In the genomic region with DNA sequence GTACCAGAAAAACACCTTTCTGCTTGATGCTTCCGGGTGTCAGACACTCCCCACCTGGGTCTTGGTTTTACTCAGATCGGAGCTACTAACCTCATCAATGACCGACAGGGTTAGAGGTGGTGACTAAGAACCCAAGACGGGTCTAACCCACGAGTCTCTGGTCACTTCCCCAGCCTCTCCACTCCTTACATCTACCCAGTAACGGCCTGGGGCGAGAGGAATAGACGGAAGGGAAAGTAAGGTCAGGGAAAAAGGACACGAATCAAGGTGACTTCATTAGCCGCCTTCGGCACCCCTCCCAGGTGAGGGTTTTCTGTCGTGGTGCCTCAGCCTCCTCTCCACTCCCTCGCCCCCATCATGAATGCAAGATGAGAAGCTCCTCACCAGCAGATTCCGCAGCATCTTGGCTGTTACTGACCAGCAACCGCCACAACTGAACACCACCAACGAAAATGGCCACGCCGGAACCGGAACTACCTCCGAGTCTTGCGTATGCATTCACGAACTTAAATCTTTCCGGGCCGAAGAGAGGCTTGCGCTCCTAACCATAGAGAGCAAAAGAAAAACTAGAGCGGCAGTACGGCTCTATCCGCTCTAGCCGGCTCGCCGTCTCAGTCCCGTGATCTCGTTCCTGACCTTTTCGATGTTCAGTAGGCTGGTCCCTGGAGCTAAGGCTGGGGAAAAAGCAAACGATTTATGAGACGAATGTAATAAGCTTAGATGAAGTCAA, we compare ENCODE assay signal across 8 cellular contexts. TPM values are rescaled to one million over a fixed set of nuclear protein-coding genes. Genes with fewer than 3 reads are reported as not detected.
DNase-seq lines count a peak whose midpoint lies in the region; ATAC-seq and TF ChIP-seq lines count a peak whose summit lies in the region.

COX7A2 (minus strand) TSS at position 469 of the 730 bp plus-strand sequence; CDS start at position 402, 67 bp downstream.

- intact Hi-C loops in activated CD4-positive, alpha-beta T cell treated with anti-CD3 and anti-CD28 coated beads, Interleukin-2, amount 10 ng/mL, durations not matched to agents 24 days and 14 days (cut with micrococcal nuclease), result loop anchor here (1.0 to 2.0 kb wide), 4 partner anchors 26 to 1721 kb away; partner anchors contain the start of gene TMEM30A
- intact Hi-C loops in colonic mucosa (cut with DNase I), result no loop called here

- H3K9me3 Mint-ChIP-seq in activated CD4-positive, alpha-beta T cell treated with anti-CD3 and anti-CD28 coated beads, Interleukin-2, amount 10 ng/mL, durations not matched to agents 24 days and 14 days, result peaks cover 4% of the 10 kb centered on the region

- CTCF ChIA-PET in BJ (lab: Yijun Ruan, JAX), result interaction anchor here (0.9 to 1.3 kb wide), 8 partner anchors 10 to 368 kb away, joined by 3 to 4 read pairs (median 3); no protein-coding TSS in a partner anchor

- H3K27ac ChIP-seq in colonic mucosa, result peak within 1 kb of the TSS; percentile 91

- H3K4me3 ChIP-seq in BJ (ENCODE audit: low read depth, low read length) (peak within 1 kb of the TSS; percentile 68), colonic mucosa (peak within 1 kb of the TSS; percentile 56)

- peaks cover 15% of the 10 kb centered on the region for H3K27me3 Mint-ChIP-seq in activated CD4-positive, alpha-beta T cell treated with anti-CD3 and anti-CD28 coated beads, Interleukin-2, amount 10 ng/mL, durations not matched to agents 24 days and 14 days

- H3K9me3 ChIP-seq in colonic mucosa, result no peaks in the 10 kb centered on the region

- peaks cover 27% of the 10 kb centered on the region for H3K36me3 Mint-ChIP-seq in activated CD4-positive, alpha-beta T cell treated with anti-CD3 and anti-CD28 coated beads, Interleukin-2, amount 10 ng/mL, durations not matched to agents 24 days and 14 days (ENCODE audit: low read depth)

- H3K36me3 ChIP-seq in BJ (ENCODE audit: control insufficient read depth, insufficient read depth, low read length) (peaks cover 4% of the 10 kb centered on the region), colonic mucosa (no peaks in the 10 kb centered on the region)

- H3K4me1 Mint-ChIP-seq in activated CD4-positive, alpha-beta T cell treated with anti-CD3 and anti-CD28 coated beads, Interleukin-2, amount 10 ng/mL, durations not matched to agents 24 days and 14 days, result peaks cover 24% of the 10 kb centered on the region

- no peaks in the 10 kb centered on the region for H3K4me1 ChIP-seq in colonic mucosa

- TF ChIP-seq CTCF in BJ (IDR thresholded peaks at IDR 0.05; ENCODE audit: insufficient read depth, low read depth, low read length), result no peak
- TF ChIP-seq CTCF in colonic mucosa (IDR thresholded peaks at IDR 0.05), result no peak

- H3K9ac ChIP-seq in colonic mucosa (ENCODE audit: low read depth in 2 of 2, low read length in 2 of 2), result peak within 1 kb of the TSS; percentile 82 to 99

- peak within 1 kb of the TSS; percentile 94 for H3K4me3 Mint-ChIP-seq in activated CD4-positive, alpha-beta T cell treated with anti-CD3 and anti-CD28 coated beads, Interleukin-2, amount 10 ng/mL, durations not matched to agents 24 days and 14 days

- POLR2A ChIA-PET in BJ (lab: Charles Lee), result interaction anchor here (0.6 to 0.7 kb wide), 2 partner anchors 25 to 1370 kb away, joined by 3 to 4 read pairs; no protein-coding TSS in a partner anchor

- no peaks in the 10 kb centered on the region for H3K27me3 ChIP-seq in BJ (ENCODE audit: control insufficient read depth, insufficient read depth, low read length)
- H3K27me3 ChIP-seq in colonic mucosa, result no peaks in the 10 kb centered on the region

- ATAC-seq in GM19324 (IDR thresholded peaks at IDR 0.05; ENCODE audit: low FRiP score, unreplicated experiment) (peak; percentile 97), HG03469 (IDR thresholded peaks at IDR 0.05; ENCODE audit: unreplicated experiment) (peak; percentile 97)

- H3K27ac Mint-ChIP-seq in activated CD4-positive, alpha-beta T cell treated with anti-CD3 and anti-CD28 coated beads, Interleukin-2, amount 10 ng/mL, durations not matched to agents 24 days and 14 days, result peak within 1 kb of the TSS; percentile 95

- DNase-seq in BJ (ENCODE audit: low read depth) (peak; percentile 96), NCI-H526 treated with DMSO at 0.1 percent for 48 hours (lab: John Stamatoyannopoulos, UW) (peak; percentile 98), colonic mucosa (peak; percentile 94), kidney tubule cell (ENCODE audit: low spot score) (peak; percentile 98)
- DNase-seq in activated CD4-positive, alpha-beta T cell treated with anti-CD3 and anti-CD28 coated beads, Interleukin-2, amount 10 ng/mL, durations not matched to agents 24 days and 14 days, result peak; percentile 96
- peak; percentile 53 to 78 (median 70) for DNase-seq in stimulated activated CD4-positive, alpha-beta T cell treated with anti-CD3 and anti-CD28 coated beads, Interleukin-1b, Interleukin-23, amount 100 ng/mL, for 24 hours (ENCODE audit: low read depth in 4 of 4, low spot score in 1 of 4)

RNA-seq across cellular contexts. Expression of gene COX7A2, which starts in this region (rescaled TPM):
- 133 and 214 TPM in 2 replicates for polyA plus RNA-seq in BJ (2011; rRNA removed)
- 16.5 and 24.3 TPM in 2 replicates for polyA minus RNA-seq in BJ (2011; rRNA and poly(A)+ RNA removed)
- 490 and 538 TPM in 2 replicates for total RNA-seq in activated CD4-positive, alpha-beta T cell treated with anti-CD3 and anti-CD28 coated beads, Interleukin-2, amount 10 ng/mL, durations not matched to agents 24 days and 14 days
- 100 to 1,000 TPM; 795 to 814 TPM for total RNA-seq in colonic mucosa

Comparison
In these comparisons a context has a peak if more than half of its experiments do, and no peak if none do; other contexts are left out.
1. Peak in every context shown above with its lines: DNase-seq, ATAC-seq, H3K4me3 ChIP-seq and H3K27ac ChIP-seq.